Comparison of ENCODE assay signal across 16 cellular contexts in the genomic region with DNA sequence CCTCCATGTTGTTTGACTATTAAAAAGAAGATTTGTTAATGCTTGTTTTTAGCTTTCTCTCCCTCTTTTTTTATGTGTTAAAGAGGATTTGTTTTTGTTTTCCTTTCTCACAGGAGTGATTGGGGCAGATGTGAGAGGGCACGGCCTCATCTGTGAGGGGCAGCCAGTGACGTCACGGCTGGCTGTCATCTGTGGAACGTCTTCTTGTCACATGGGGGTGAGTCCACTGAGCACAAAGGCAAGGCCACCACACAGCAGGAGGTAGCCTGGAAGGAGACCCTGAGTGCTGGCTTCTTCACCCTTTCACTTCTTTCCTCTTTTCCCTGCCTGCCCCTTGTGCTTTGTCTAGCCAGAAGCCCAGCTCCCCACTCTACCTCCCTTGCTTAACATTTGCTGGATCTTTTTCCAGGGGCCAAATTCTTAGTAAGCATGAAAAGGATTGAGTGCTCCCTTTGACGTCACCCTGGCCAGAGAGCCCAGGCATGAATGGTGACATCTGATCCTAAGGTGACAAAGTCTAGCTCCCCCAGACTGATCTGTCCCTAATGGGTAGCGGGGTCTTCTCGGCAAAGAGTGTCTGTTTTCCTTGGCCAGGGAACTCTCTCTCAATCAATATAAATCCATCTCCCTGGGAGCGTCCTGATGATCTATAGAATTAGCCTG.
"Had no signal": no experiment of that assay in that cellular context is flagged by ENCODE, and none has a peak within 500 bp of the region (broad histone marks: within the 10 kb centered on the region; RNA-seq: fewer than 3 reads in every experiment).

No MANE protein-coding gene starts in this region.

- DNase-seq: activated CD4-positive, alpha-beta T cell treated with anti-CD3 and anti-CD28 coated beads, Interleukin-2, amount 50 U/mL, for 1 hour; activated CD4-positive, CD25-positive, alpha-beta regulatory T cell; activated naive CD4-positive, alpha-beta T cell treated with anti-CD3 and anti-CD28 coated beads, Interleukin-2, amount 50 U/mL, for 16 hours; amniotic stem cell; cerebellar nuclear complex; dermis blood vessel endothelial cell; lower lobe of right lung; mucosa of descending colon; naive thymus-derived CD8-positive, alpha-beta T cell; stimulated activated CD4-positive, alpha-beta T cell treated with anti-CD3 and anti-CD28 coated beads, Interleukin-15, amount 100 ng/mL, for 24 hours; stimulated activated CD4-positive, alpha-beta T cell treated with anti-CD3 and anti-CD28 coated beads, Interleukin-4, amount 100 ng/mL, for 4 hours; stomach; T-helper 2 cell had no signal

- H3K4me3 Mint-ChIP-seq: naive thymus-derived CD8-positive, alpha-beta T cell had no signal

- ATAC-seq: esophagus mucosa; lower lobe of right lung; mucosa of descending colon; naive thymus-derived CD8-positive, alpha-beta T cell had no signal

- H3K27me3 Mint-ChIP-seq: naive thymus-derived CD8-positive, alpha-beta T cell had no signal

- H3K4me3 ChIP-seq: lower lobe of right lung, mucosa of descending colon, stomach had no signal

- H3K4me1 Mint-ChIP-seq: naive thymus-derived CD8-positive, alpha-beta T cell had no signal

- H3K4me1 ChIP-seq: lower lobe of right lung had no signal

- H3K36me3 ChIP-seq: brain microvascular endothelial cell, lower lobe of right lung had no signal

- H3K27ac ChIP-seq: brain microvascular endothelial cell, lower lobe of right lung, stomach had no signal

- H3K27ac Mint-ChIP-seq: activated T-helper 2 cell treated with anti-CD3 and anti-CD28 coated beads, Interferon-gamma antibody, Interleukin-2, Interleukin-4, amounts not matched to agents 10 μg/mL and 5 μg/mL and 100 μg/mL, durations not matched to agents 14 hours and 24 hours and 36 hours; naive thymus-derived CD8-positive, alpha-beta T cell had no signal

- H3K27me3 ChIP-seq: brain microvascular endothelial cell, stomach had no signal
